19 cellular contexts compared by ENCODE assay signal in the genomic region with DNA sequence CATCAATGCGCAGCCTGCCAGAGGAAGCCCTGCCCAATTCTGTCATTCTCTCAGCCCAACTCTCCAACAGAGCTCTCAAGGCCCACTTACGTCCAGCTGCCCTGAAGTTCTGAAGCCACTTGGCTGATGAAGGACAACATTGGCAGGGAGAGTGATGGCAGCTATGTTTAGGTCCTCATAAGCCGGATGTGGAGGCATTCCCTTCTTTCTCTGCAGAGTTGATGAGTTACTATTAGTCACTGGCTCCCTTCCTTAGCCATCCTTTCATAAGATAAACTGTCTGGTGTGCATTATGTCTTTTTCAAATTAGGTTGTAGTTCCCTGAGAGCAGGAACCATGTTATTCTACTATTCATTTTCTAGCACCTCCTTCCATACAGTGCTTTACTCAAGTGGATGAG. TPM values are rescaled to one million over a fixed set of nuclear protein-coding genes. Genes with fewer than 3 reads are reported as not detected.
DNase-seq lines count a peak whose midpoint lies in the region; ATAC-seq and TF ChIP-seq lines count a peak whose summit lies in the region.
"Had no signal": no experiment of that assay in that cellular context is flagged by ENCODE, and none has a peak within 500 bp of the region (broad histone marks: within the 10 kb centered on the region; RNA-seq: fewer than 3 reads in every experiment).

No MANE protein-coding gene starts in this region.

- H3K9me3 ChIP-seq in cardiac muscle cell (ENCODE audit: low read depth): no peaks in the 10 kb centered on the region
- H3K9me3 ChIP-seq in SK-N-SH: no peaks in the 10 kb centered on the region
- H3K9me3 ChIP-seq: psoas muscle, SJCRH30 had no signal

- no peak overlapping the region for H3K27ac ChIP-seq in cardiac muscle cell
- H3K27ac ChIP-seq in SK-N-SH (ENCODE audit: low read depth in 2 of 2, low read length in 1 of 2): peak overlapping the region in 1 of 2 experiments; percentile 27; a peak in 2 of 4 replicates
- H3K27ac ChIP-seq: psoas muscle, SJCRH30 had no signal

- no peak for TF ChIP-seq EP300 in SK-N-SH (IDR thresholded peaks at IDR 0.05; ENCODE audit: borderline replicate concordance in 1 of 2, low read depth in 1 of 2, low read length in 1 of 2)

- no peak for ATAC-seq in left cardiac atrium
- no peak for ATAC-seq in HG02678 (IDR thresholded peaks at IDR 0.05; ENCODE audit: unreplicated experiment)
- no peak for ATAC-seq in HG03196 (IDR thresholded peaks at IDR 0.05; ENCODE audit: unreplicated experiment)
- ATAC-seq: activated T-cell treated with anti-CD3 and anti-CD28 coated beads, Interleukin-2, amount 50 U/mL, for 4 hours; psoas muscle had no signal

- H4K20me1 ChIP-seq in SK-N-SH (ENCODE audit: insufficient read depth): no peaks in the 10 kb centered on the region

- H3K4me1 ChIP-seq in cardiac muscle cell (ENCODE audit: low read depth) (no peaks in the 10 kb centered on the region), SK-N-SH (ENCODE audit: control insufficient read depth in 1 of 2, insufficient read depth in 2 of 2, low read depth in 1 of 2, low read length in 1 of 2) (peaks cover 0 to 12% of the 10 kb centered on the region in 2 experiments; a peak in 1 of 4 replicates)
- H3K4me1 ChIP-seq: psoas muscle had no signal

- POLR2A ChIA-PET in SK-N-SH (lab: Yijun Ruan, JAX): no interaction called here

- no peaks in the 10 kb centered on the region for H3K9me2 ChIP-seq in SK-N-SH

- no peaks in the 10 kb centered on the region for H3K36me3 ChIP-seq in cardiac muscle cell
- H3K36me3 ChIP-seq in SK-N-SH (replicated peaks in 1 of 2; ENCODE audit: control insufficient read depth in 1 of 2, insufficient read depth in 2 of 2, low read length in 1 of 2): no peaks in the 10 kb centered on the region
- H3K36me3 ChIP-seq: SJCRH30 had no signal

- no peak for TF ChIP-seq RAD21 in SK-N-SH (IDR thresholded peaks at IDR 0.05; ENCODE audit: low read length)

- 44% methylated on average over 3 of the region's 3 CpGs for WGBS in SK-N-SH (ENCODE audit: low lambda C conversion rate)

- CTCF ChIA-PET in SK-N-SH (lab: Yijun Ruan, JAX): no interaction called here

- intact Hi-C loops in left cardiac atrium (cut with DNase I): no loop called here

- no peak for TF ChIP-seq CTCF in cardiac muscle cell (IDR thresholded peaks at IDR 0.05; ENCODE audit: low read depth, low read length)
- no peak for TF ChIP-seq CTCF in SK-N-SH (IDR thresholded peaks at IDR 0.05)
- TF ChIP-seq CTCF in fibroblast of pulmonary artery (IDR thresholded peaks at IDR 0.05; ENCODE audit: low read length, missing control alignments): no peak

- H3K27me3 ChIP-seq in cardiac muscle cell: no peaks in the 10 kb centered on the region
- no peaks in the 10 kb centered on the region for H3K27me3 ChIP-seq in SK-N-SH (ENCODE audit: insufficient read depth)
- H3K27me3 ChIP-seq: SJCRH30 had no signal

- H3K4me2 ChIP-seq in SK-N-SH: no peak overlapping the region

- H3F3A ChIP-seq in SK-N-SH (replicated peaks; ENCODE audit: insufficient read depth): no peaks in the 10 kb centered on the region

- H2AFZ ChIP-seq in SK-N-SH (ENCODE audit: low read depth): peak overlapping the region; percentile 52

- H3K4me3 ChIP-seq in cardiac muscle cell (no peak overlapping the region), SK-N-SH (ENCODE audit: low read depth in 2 of 2, low read length in 1 of 2) (no peak overlapping the region), fibroblast of pulmonary artery (replicated peaks; ENCODE audit: low read depth, low read length) (no peak overlapping the region)
- H3K4me3 ChIP-seq: psoas muscle, SJCRH30 had no signal

- H3K9ac ChIP-seq in SK-N-SH: no peak overlapping the region

- DNase-seq in cardiac muscle cell (ENCODE audit: low read depth in 1 of 2, low spot score in 1 of 2) (peak; percentile 31 to 45), left cardiac atrium (no peak), SK-N-SH (no peak), fibroblast of pulmonary artery (ENCODE audit: low read depth) (peak; percentile 68), COR-L47 (lab: John Stamatoyannopoulos, UW) (no peak)
- DNase-seq in activated effector memory CD4-positive, alpha-beta T cell treated with Interleukin-2 at 50 U/mL for 16 hours: no peak
- DNase-seq: activated CD4-positive, alpha-beta T cell treated with anti-CD3 and anti-CD28 coated beads, Interleukin-2, amount 50 U/mL, for 48 hours; activated T-cell treated with anti-CD3 and anti-CD28 coated beads, Interleukin-2, amount 50 U/mL, for 4 hours; hypothalamus; NCI-H1092 treated with DMSO at 0.1 percent for 48 hours; NCI-H2171 treated with DMSO at 0.1 percent for 48 hours; NK-92 treated with Interleukin-12 subunit alpha and Interleukin-12 subunit beta, amount 100 ng/mL, for 24 hours; psoas muscle; SJCRH30; substantia nigra had no signal

- H3K79me2 ChIP-seq in SK-N-SH (ENCODE audit: insufficient read depth): no peaks in the 10 kb centered on the region

TF ChIP-seq in SK-N-SH, 30 proteins besides CTCF, POLR2A, EP300 and RAD21:
- TF ChIP-seq, protein P1, sequence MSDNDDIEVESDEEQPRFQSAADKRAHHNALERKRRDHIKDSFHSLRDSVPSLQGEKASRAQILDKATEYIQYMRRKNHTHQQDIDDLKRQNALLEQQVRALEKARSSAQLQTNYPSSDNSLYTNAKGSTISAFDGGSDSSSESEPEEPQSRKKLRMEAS (IDR thresholded peaks at IDR 0.05; ENCODE audit: low read depth): no peak
- TF ChIP-seq NFIC (IDR thresholded peaks at IDR 0.05; ENCODE audit: borderline replicate concordance) (peak; percentile 31; the same call in 1 of the 2 replicates), MXI1 (IDR thresholded peaks at IDR 0.05; ENCODE audit: low read depth, low read length) (no peak), TCF12 (IDR thresholded peaks at IDR 0.05) (peak; percentile 61), FOSL2 (IDR thresholded peaks at IDR 0.05; ENCODE audit: borderline replicate concordance, low read depth) (peak; percentile 57; the same call in 1 of the 2 replicates), CHD2 (IDR thresholded peaks at IDR 0.05; ENCODE audit: low read length, partially characterized antibody) (no peak)
- TF ChIP-seq, protein P2, sequence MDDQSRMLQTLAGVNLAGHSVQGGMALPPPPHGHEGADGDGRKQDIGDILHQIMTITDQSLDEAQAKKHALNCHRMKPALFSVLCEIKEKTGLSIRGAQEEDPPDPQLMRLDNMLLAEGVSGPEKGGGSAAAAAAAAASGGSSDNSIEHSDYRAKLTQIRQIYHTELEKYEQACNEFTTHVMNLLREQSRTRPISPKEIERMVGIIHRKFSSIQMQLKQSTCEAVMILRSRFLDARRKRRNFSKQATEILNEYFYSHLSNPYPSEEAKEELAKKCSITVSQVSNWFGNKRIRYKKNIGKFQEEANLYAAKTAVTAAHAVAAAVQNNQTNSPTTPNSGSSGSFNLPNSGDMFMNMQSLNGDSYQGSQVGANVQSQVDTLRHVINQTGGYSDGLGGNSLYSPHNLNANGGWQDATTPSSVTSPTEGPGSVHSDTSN (IDR thresholded peaks at IDR 0.05): peak; percentile 51; the same call in 1 of the 2 replicates

RNA-seq across cellular contexts. Expression of gene TACR1, which starts 22.6 kb away (rescaled TPM):
- total RNA-seq in cardiac muscle cell (not detected in 2 replicates), left cardiac atrium (under 1 TPM; 0.58 to 0.94 TPM)
- polyA plus RNA-seq in cardiac muscle cell (not detected in 2 replicates), SK-N-SH (2012; rRNA removed) (under 0.01 TPM in 1 of 2 replicates, not detected in the other)
- 0.21 TPM in 1 of 2 replicates, not detected in the other for polyA plus RNA-seq in SK-N-SH (2012; cell fraction: cytosol; rRNA removed)
- polyA plus RNA-seq in SK-N-SH (2012; cell fraction: nucleus; rRNA removed): not detected in 2 replicates
- total RNA-seq: activated T-cell treated with anti-CD3 and anti-CD28 coated beads, Interleukin-2, amount 50 U/mL, for 4 hours; endothelial cell of umbilical vein; myocyte; SJCRH30 had no signal
- polyA plus RNA-seq: endothelial cell of umbilical vein had no signal

Comparison
In these comparisons a context has a peak if more than half of its experiments do, and no peak if none do; other contexts are left out.
1. DNase-seq: peak in cardiac muscle cell (2 of 2) and fibroblast of pulmonary artery (single experiment); none in left cardiac atrium (single experiment), SK-N-SH (single experiment), activated effector memory CD4-positive, alpha-beta T cell treated with Interleukin-2 at 50 U/mL for 16 hours (single experiment) and COR-L47 (single experiment).